In genomic region chr6:142285235-142286087, GRCh38 we compare ENCODE assay signal across 13 cellular contexts. TPM values are rescaled to one million over a fixed set of nuclear protein-coding genes. Genes with fewer than 3 reads are reported as not detected.
DNase-seq lines count a peak whose midpoint lies in the region; ATAC-seq and TF ChIP-seq lines count a peak whose summit lies in the region.
"Had no signal": no experiment of that assay in that cellular context is flagged by ENCODE, and none has a peak within 500 bp of the region (broad histone marks: within the 10 kb centered on the region; RNA-seq: fewer than 3 reads in every experiment).

No MANE protein-coding gene starts in this region.

- peak; percentile 50 for DNase-seq in left lobe of liver (ENCODE audit: low spot score)
- no peak for DNase-seq in trophoblast cell
- DNase-seq in H4 (ENCODE audit: low spot score), result no peak
- no peak for DNase-seq in effector CD8-positive, alpha-beta T cell (lab: John Stamatoyannopoulos, UW)
- DNase-seq in T-helper 17 cell, result no peak
- DNase-seq: Caco-2; CD8-positive, alpha-beta memory T cell; DND-41; GDM1; H7 had no signal

- H2BK12ac ChIP-seq in trophoblast cell (ENCODE audit: low read length), result no peak overlapping the region

- H3K79me2 ChIP-seq in trophoblast cell (ENCODE audit: control insufficient read depth, insufficient read depth, low read length, poor library complexity), result no peaks in the 10 kb centered on the region

- H3K4ac ChIP-seq in trophoblast cell (ENCODE audit: low read depth, low read length), result no peak overlapping the region

- no peak overlapping the region for H2AK5ac ChIP-seq in trophoblast cell (ENCODE audit: low read length)

- no peak overlapping the region for H4K8ac ChIP-seq in trophoblast cell (ENCODE audit: low read depth, low read length)

- H3K36me3 ChIP-seq in trophoblast cell (ENCODE audit: control insufficient read depth in 1 of 2, insufficient read depth in 2 of 2, low read length in 2 of 2), result no peaks in the 10 kb centered on the region

- no CpG with 5 or more reads among the region's 9 CpGs for WGBS in trophoblast cell (ENCODE audit: extremely low coverage, insufficient coverage, insufficient read length)

- no peaks in the 10 kb centered on the region for H3K36me3 Mint-ChIP-seq in T-helper 17 cell (ENCODE audit: low read depth)
- H3K36me3 Mint-ChIP-seq: CD8-positive, alpha-beta memory T cell had no signal

- no peak overlapping the region for H3K14ac ChIP-seq in trophoblast cell (ENCODE audit: low read length)

- no peak overlapping the region for H2AFZ ChIP-seq in trophoblast cell (ENCODE audit: insufficient read depth, low read length, poor library complexity)

- H3K4me1 ChIP-seq in trophoblast cell (ENCODE audit: control insufficient read depth in 1 of 2, insufficient read depth in 2 of 2, low read length in 2 of 2), result no peaks in the 10 kb centered on the region

- no peaks in the 10 kb centered on the region for H3K4me1 Mint-ChIP-seq in T-helper 17 cell
- H3K4me1 Mint-ChIP-seq: CD8-positive, alpha-beta memory T cell had no signal

- H3K9ac ChIP-seq in trophoblast cell (ENCODE audit: low read length), result no peak overlapping the region

- no peaks in the 10 kb centered on the region for H3K27me3 ChIP-seq in trophoblast cell (ENCODE audit: insufficient read depth, low read length)

- H3K18ac ChIP-seq in trophoblast cell (ENCODE audit: low read length), result no peak overlapping the region

- no peak overlapping the region for H3K23ac ChIP-seq in trophoblast cell (ENCODE audit: low read length)

- no peak overlapping the region for H3K4me3 Mint-ChIP-seq in T-helper 17 cell
- H3K4me3 Mint-ChIP-seq: CD8-positive, alpha-beta memory T cell had no signal

- H3K27ac Mint-ChIP-seq in T-helper 17 cell, result no peak overlapping the region
- H3K27ac Mint-ChIP-seq: CD8-positive, alpha-beta memory T cell had no signal

- H2BK120ac ChIP-seq in trophoblast cell (ENCODE audit: insufficient read depth, low read length, poor library complexity), result no peak overlapping the region

- H3K4me2 ChIP-seq in trophoblast cell (ENCODE audit: low read length), result no peak overlapping the region

- H3K27ac ChIP-seq in C4-2B (peak overlapping the region; percentile 68; the same call in 1 of the 2 replicates), VCaP (peak overlapping the region; percentile 67), trophoblast cell (ENCODE audit: low read depth, low read length) (no peak overlapping the region)
- H3K27ac ChIP-seq: HL-60 had no signal

- ATAC-seq in left lobe of liver, result peak; percentile 92
- no peak for ATAC-seq in T-helper 17 cell

- no peaks in the 10 kb centered on the region for H3K79me1 ChIP-seq in trophoblast cell (ENCODE audit: low read length)

- H3K4me3 ChIP-seq in trophoblast cell (ENCODE audit: low read depth, low read length), result no peak overlapping the region

- no peaks in the 10 kb centered on the region for H3K27me3 Mint-ChIP-seq in T-helper 17 cell

- H4K12ac ChIP-seq in trophoblast cell (ENCODE audit: low read depth, low read length), result peak overlapping the region; percentile 12

- no peak overlapping the region for H2BK5ac ChIP-seq in trophoblast cell (ENCODE audit: low read depth, low read length, poor library complexity)

- no peak overlapping the region for H4K91ac ChIP-seq in trophoblast cell (ENCODE audit: low read depth, low read length)

- no peak for TF ChIP-seq CTCF in C4-2B (conservative IDR thresholded peaks at IDR 0.05)
- no peak for TF ChIP-seq CTCF in VCaP (conservative IDR thresholded peaks at IDR 0.05)

- H3K9me3 ChIP-seq in trophoblast cell (ENCODE audit: insufficient read depth, low read depth, low read length), result no peaks in the 10 kb centered on the region
- no peaks in the 10 kb centered on the region for H3K9me3 ChIP-seq in T-helper 17 cell (ENCODE audit: control insufficient read depth, low read length, poor library complexity, severe bottlenecking)
- H3K9me3 ChIP-seq: Caco-2 had no signal

RNA-seq across cellular contexts. Expression of gene ADGRG6, which starts 16.3 kb away (rescaled TPM):
- total RNA-seq in left lobe of liver (84.4 TPM), T-helper 17 cell (under 1 TPM; 0.18 to 0.25 TPM)
- 39.0 and 41.3 TPM in 2 replicates for polyA plus RNA-seq in trophoblast cell (2013)
- 0.49 and 0.68 TPM in 2 replicates for total RNA-seq in H4 (2014; rRNA removed; shearing (Covaris generic))
- polyA plus RNA-seq: CD8-positive, alpha-beta memory T cell had no signal

Comparison
In these comparisons a context has a peak if more than half of its experiments do, and no peak if none do; other contexts are left out.
1. RNA of gene ADGRG6, which starts 16.3 kb away (total RNA-seq): 84.4 TPM in left lobe of liver (single experiment); 0.49 to 0.68 TPM in H4 and 0.18 to 0.25 TPM in T-helper 17 cell; every median in the first group is over 10 times any median in the second.